Comparison of ENCODE assay signal across 29 cellular contexts in genomic region chr20:33459599-33459998, GRCh38.
"Had no signal": no experiment of that assay in that cellular context is flagged by ENCODE, and none has a peak within 500 bp of the region (broad histone marks: within the 10 kb centered on the region; RNA-seq: fewer than 3 reads in every experiment).

No MANE protein-coding gene starts in this region.

- H2AFZ ChIP-seq: neural progenitor cell had no signal

- DNase-seq: immature natural killer cell; kidney; left ventricle myocardium inferior; mesendoderm; naive thymus-derived CD8-positive, alpha-beta T cell; occipital lobe; ovary; right lobe of liver; stimulated activated CD4-positive, alpha-beta T cell treated with anti-CD3 and anti-CD28 coated beads, Interleukin-1b, Interleukin-23, amount 100 ng/mL, for 48 hours; stimulated activated CD4-positive, alpha-beta T cell treated with anti-CD3 and anti-CD28 coated beads, Interleukin-2, amount 100 ng/mL, for 48 hours; stimulated activated CD4-positive, alpha-beta T cell treated with anti-CD3 and anti-CD28 coated beads, Interleukin-4, amount 100 ng/mL, for 4 hours; stimulated activated CD8-positive, alpha-beta memory T cell treated with anti-CD3 and anti-CD28 coated beads, Interleukin-4, amount 100 ng/mL, for 48 hours; stimulated activated naive B cell treated with anti-CD40 and anti-IgM and Interleukin-4, amounts not matched to agents 10 μg/mL and 1 μg/mL and 100 μg/mL, for 72 hours; stimulated activated naive CD8-positive, alpha-beta T cell treated with anti-CD3 and anti-CD28 coated beads, Interleukin-15, Interleukin-2, amounts not matched to agents 100 U/mL and 50 U/mL, for 24 hours; stomach; testis; thyroid gland; transverse colon; upper lobe of left lung had no signal

- H3K4me3 Mint-ChIP-seq: immature natural killer cell; mesothelial cell of epicardium; naive thymus-derived CD8-positive, alpha-beta T cell; nephron; neural progenitor cell; stimulated activated naive B cell treated with anti-CD40 and anti-IgM and Interleukin-4, amounts not matched to agents 10 μg/mL and 1 μg/mL and 100 μg/mL, for 72 hours had no signal

- ATAC-seq: naive thymus-derived CD8-positive, alpha-beta T cell; right lobe of liver; stimulated activated naive B cell treated with anti-CD40 and anti-IgM and Interleukin-4, amounts not matched to agents 10 μg/mL and 1 μg/mL and 100 μg/mL, for 72 hours; stimulated activated naive CD8-positive, alpha-beta T cell treated with anti-CD3 and anti-CD28 coated beads, Interleukin-15, Interleukin-2, amounts not matched to agents 100 U/mL and 50 U/mL, for 24 hours had no signal

- H3K27ac Mint-ChIP-seq: immature natural killer cell, mesothelial cell of epicardium, nephron, neural progenitor cell, progenitor cell of endocrine pancreas had no signal

- H3K27ac ChIP-seq: left ventricle myocardium inferior, neural progenitor cell, neutrophil, ovary, right atrium auricular region, right lobe of liver, stomach, testis, thyroid gland, upper lobe of left lung, vagina had no signal

- H3K27me3 ChIP-seq: neutrophil, ovary, right atrium auricular region, right lobe of liver, stomach, testis, thyroid gland, transverse colon, upper lobe of left lung, vagina had no signal

- H3K9ac ChIP-seq: neural progenitor cell had no signal

- FAIRE-seq: islet of Langerhans, kidney had no signal

- H3K4me1 ChIP-seq: neural progenitor cell, right lobe of liver, testis, thyroid gland, upper lobe of left lung, vagina had no signal

- H3K9me3 Mint-ChIP-seq: immature natural killer cell; mesothelial cell of epicardium; naive thymus-derived CD8-positive, alpha-beta T cell; nephron; neural progenitor cell; stimulated activated naive B cell treated with anti-CD40 and anti-IgM and Interleukin-4, amounts not matched to agents 10 μg/mL and 1 μg/mL and 100 μg/mL, for 72 hours had no signal

- H3K4me2 ChIP-seq: neural progenitor cell, smooth muscle cell had no signal

- H3K27me3 Mint-ChIP-seq: naive thymus-derived CD8-positive, alpha-beta T cell; stimulated activated naive B cell treated with anti-CD40 and anti-IgM and Interleukin-4, amounts not matched to agents 10 μg/mL and 1 μg/mL and 100 μg/mL, for 72 hours had no signal

- H3K36me3 ChIP-seq: left ventricle myocardium inferior, neural progenitor cell, neutrophil, ovary, right atrium auricular region, right lobe of liver, stomach, thyroid gland, transverse colon, upper lobe of left lung, vagina had no signal

- H3K36me3 Mint-ChIP-seq: immature natural killer cell; mesothelial cell of epicardium; naive thymus-derived CD8-positive, alpha-beta T cell; neural progenitor cell had no signal

- H3K9me3 ChIP-seq: left ventricle myocardium inferior, neutrophil, ovary, right atrium auricular region, right lobe of liver, stomach, testis, thyroid gland, transverse colon, upper lobe of left lung, vagina had no signal

- H3K4me3 ChIP-seq: left ventricle myocardium inferior, lung, neural progenitor cell, ovary, right atrium auricular region, right lobe of liver, smooth muscle cell, stomach, testis, thyroid gland, transverse colon, upper lobe of left lung, vagina had no signal

- H3K4me1 Mint-ChIP-seq: immature natural killer cell, nephron had no signal
